ENCODE assay signal across 26 cellular contexts in genomic region chr20:63412889-63413288, GRCh38. TPM values are rescaled to one million over a fixed set of nuclear protein-coding genes. Genes with fewer than 3 reads are reported as not detected.
"Had no signal": no experiment of that assay in that cellular context is flagged by ENCODE, and none has a peak within 500 bp of the region (broad histone marks: within the 10 kb centered on the region; RNA-seq: fewer than 3 reads in every experiment).

No MANE protein-coding gene starts in this region.

- H3K36me3 Mint-ChIP-seq: memory B cell; natural killer cell; stimulated activated memory B cell treated with anti-CD40 and anti-IgM and Interleukin-4, amounts not matched to agents 10 μg/mL and 1 μg/mL and 100 μg/mL, for 72 hours; type B pancreatic cell had no signal

- H3K27ac Mint-ChIP-seq: memory B cell; natural killer cell; progenitor cell of endocrine pancreas; stimulated activated memory B cell treated with anti-CD40 and anti-IgM and Interleukin-4, amounts not matched to agents 10 μg/mL and 1 μg/mL and 100 μg/mL, for 72 hours; type B pancreatic cell had no signal

- H3K27me3 ChIP-seq: testis, uterus had no signal

- H3K9me3 ChIP-seq: esophagus squamous epithelium, testis, tibial artery, uterus had no signal

- H3K4me1 ChIP-seq: esophagus squamous epithelium, parathyroid adenoma, testis, tibial artery, uterus had no signal

- H3K27ac ChIP-seq: coronary artery, esophagus squamous epithelium, parathyroid adenoma, testis, tibial artery, uterus had no signal

- H3K4me3 ChIP-seq: coronary artery, esophagus squamous epithelium, lung, testis, tibial artery, uterus had no signal

- H3K4me1 Mint-ChIP-seq: memory B cell; natural killer cell; stimulated activated memory B cell treated with anti-CD40 and anti-IgM and Interleukin-4, amounts not matched to agents 10 μg/mL and 1 μg/mL and 100 μg/mL, for 72 hours had no signal

- DNase-seq: dermis blood vessel endothelial cell; effector memory CD4-positive, alpha-beta T cell; erythroblast; esophagus squamous epithelium; foreskin melanocyte; natural killer cell; stimulated activated CD4-positive, alpha-beta T cell treated with anti-CD3 and anti-CD28 coated beads, Interleukin-2, amount 100 ng/mL, for 24 hours; stimulated activated CD4-positive, alpha-beta T cell treated with anti-CD3 and anti-CD28 coated beads, Interleukin-4, amount 100 ng/mL, for 24 hours; stimulated activated naive CD8-positive, alpha-beta T cell treated with anti-CD3 and anti-CD28 coated beads, Interleukin-15, Interleukin-2, amounts not matched to agents 100 U/mL and 50 U/mL, for 24 hours; substantia nigra; testis; tibial artery; uterus had no signal

- FAIRE-seq: keratinocyte had no signal

- H3K4me3 Mint-ChIP-seq: memory B cell; natural killer cell; neural crest cell; stimulated activated memory B cell treated with anti-CD40 and anti-IgM and Interleukin-4, amounts not matched to agents 10 μg/mL and 1 μg/mL and 100 μg/mL, for 72 hours; type B pancreatic cell had no signal

- H3K9me3 Mint-ChIP-seq: memory B cell, natural killer cell, neural crest cell, type B pancreatic cell had no signal

- ATAC-seq: natural killer cell; sciatic nerve; stimulated activated memory B cell treated with anti-CD40 and anti-IgM and Interleukin-4, amounts not matched to agents 10 μg/mL and 1 μg/mL and 100 μg/mL, for 72 hours; stimulated activated naive CD8-positive, alpha-beta T cell treated with anti-CD3 and anti-CD28 coated beads, Interleukin-15, Interleukin-2, amounts not matched to agents 100 U/mL and 50 U/mL, for 24 hours had no signal

- H3K36me3 ChIP-seq: esophagus squamous epithelium, tibial artery, uterus had no signal

- H3K27me3 Mint-ChIP-seq: progenitor cell of endocrine pancreas, type B pancreatic cell had no signal

RNA-seq across cellular contexts. Expression of gene CHRNA4, which starts 51.7 kb away (rescaled TPM):
- total RNA-seq: dermis blood vessel endothelial cell, esophagus squamous epithelium, mononuclear cell, natural killer cell, osteoblast had no signal
- polyA plus RNA-seq: keratinocyte had no signal

RNA-seq across cellular contexts. Expression of gene KCNQ2, which starts 59.6 kb away (rescaled TPM):
- total RNA-seq: dermis blood vessel endothelial cell, esophagus squamous epithelium, liver, natural killer cell, sciatic nerve had no signal
- polyA plus RNA-seq: keratinocyte, liver had no signal
